Comparison of ENCODE assay signal across 8 cellular contexts in the genomic region with DNA sequence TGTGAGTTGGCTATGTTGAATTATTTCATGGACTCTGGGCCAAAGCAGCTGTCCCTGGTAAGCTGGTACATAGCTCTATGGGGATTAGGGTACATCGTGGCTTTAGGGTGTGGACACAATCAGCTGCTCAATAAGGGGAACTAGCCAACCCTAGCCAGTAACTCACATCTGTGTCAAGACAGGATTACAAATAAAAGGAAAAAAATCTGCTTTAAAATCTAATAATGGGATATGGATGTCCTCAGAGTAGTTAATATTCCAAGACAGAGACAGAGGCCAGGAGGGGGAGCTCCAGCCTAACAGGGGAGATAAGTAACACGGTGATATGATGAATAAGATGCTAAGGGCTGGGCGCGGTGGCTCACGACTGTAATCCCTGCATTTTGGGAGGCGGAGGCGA. TPM values are rescaled to one million over a fixed set of nuclear protein-coding genes. Genes with fewer than 3 reads are reported as not detected.
DNase-seq lines count a peak whose midpoint lies in the region; ATAC-seq and TF ChIP-seq lines count a peak whose summit lies in the region.

No MANE protein-coding gene starts in this region.

- intact Hi-C loops in activated CD4-positive, alpha-beta T cell treated with anti-CD3 and anti-CD28 coated beads for 36 hours (cut with DNase I, micrococcal nuclease): loop anchor here (1.0 to 5.0 kb wide), 6 partner anchors 94 to 1499 kb away; a partner anchor contains a TSS

- H3K27me3 Mint-ChIP-seq in activated CD4-positive, alpha-beta T cell treated with anti-CD3 and anti-CD28 coated beads for 36 hours: no peaks in the 10 kb centered on the region
- peaks cover 0 to 4% (median 1%) of the 10 kb centered on the region in 5 donors for H3K27me3 Mint-ChIP-seq in naive thymus-derived CD8-positive, alpha-beta T cell

- POLR2A ChIA-PET in activated CD4-positive, alpha-beta T cell treated with anti-CD3 and anti-CD28 coated beads for 36 hours (lab: Charles Lee): interaction anchor here (0.6 kb wide), 1 partner anchor 483 kb away, joined by 14 read pairs; no protein-coding TSS in a partner anchor
- POLR2A ChIA-PET in naive thymus-derived CD8-positive, alpha-beta T cell (lab: Charles Lee): interaction anchor here (0.5 kb wide), 1 partner anchor 45 kb away, joined by 3 read pairs; no protein-coding TSS in a partner anchor

- no peaks in the 10 kb centered on the region for H3K4me1 ChIP-seq in effector memory CD4-positive, alpha-beta T cell (ENCODE audit: control insufficient read depth, insufficient read depth, low read length, poor library complexity, severe bottlenecking)
- no peaks in the 10 kb centered on the region for H3K4me1 ChIP-seq in thoracic aorta (ENCODE audit: control insufficient read depth in 1 of 2, low read depth in 2 of 2)

- peak; percentile 93 for ATAC-seq in activated CD4-positive, alpha-beta T cell treated with anti-CD3 and anti-CD28 coated beads for 36 hours
- peak; percentile 69 to 90 for ATAC-seq in naive thymus-derived CD8-positive, alpha-beta T cell
- no peak for ATAC-seq in thoracic aorta (ENCODE audit: insufficient number of reproducible peaks, low FRiP score, low read depth)
- ATAC-seq in GM21737 (IDR thresholded peaks at IDR 0.05; ENCODE audit: unreplicated experiment): no peak

- no peaks in the 10 kb centered on the region for H3K27me3 ChIP-seq in effector memory CD4-positive, alpha-beta T cell (replicated peaks; ENCODE audit: control insufficient read depth, insufficient read depth, low read length, poor library complexity, severe bottlenecking)
- no peaks in the 10 kb centered on the region for H3K27me3 ChIP-seq in thoracic aorta (replicated peaks; ENCODE audit: insufficient read depth)

- no peaks in the 10 kb centered on the region for H3K36me3 ChIP-seq in effector memory CD4-positive, alpha-beta T cell (ENCODE audit: control insufficient read depth, insufficient read depth, low read length)
- no peaks in the 10 kb centered on the region for H3K36me3 ChIP-seq in thoracic aorta

- no peak overlapping the region for H3K27ac ChIP-seq in effector memory CD4-positive, alpha-beta T cell (ENCODE audit: insufficient read depth, low read length, poor library complexity, severe bottlenecking)
- no peak overlapping the region for H3K27ac ChIP-seq in thoracic aorta

- CTCF ChIA-PET in activated CD4-positive, alpha-beta T cell treated with anti-CD3 and anti-CD28 coated beads for 36 hours (lab: Charles Lee): interaction anchor here (0.5 to 3.1 kb wide), 4 partner anchors 11 to 1746 kb away, joined by 3 to 13 read pairs (median 3); no protein-coding TSS in a partner anchor

- H3K4me3 ChIP-seq in effector memory CD4-positive, alpha-beta T cell (ENCODE audit: insufficient read depth, low read depth, low read length, poor library complexity, severe bottlenecking): no peak overlapping the region
- H3K4me3 ChIP-seq in thoracic aorta: no peak overlapping the region

- H3K27ac Mint-ChIP-seq in activated CD4-positive, alpha-beta T cell treated with anti-CD3 and anti-CD28 coated beads for 36 hours: no peak overlapping the region
- H3K27ac Mint-ChIP-seq in naive thymus-derived CD8-positive, alpha-beta T cell: peak overlapping the region in 1 of 10 donors; percentile 8

- no peaks in the 10 kb centered on the region for H3K36me3 Mint-ChIP-seq in activated CD4-positive, alpha-beta T cell treated with anti-CD3 and anti-CD28 coated beads for 36 hours (ENCODE audit: low read depth)
- H3K36me3 Mint-ChIP-seq in naive thymus-derived CD8-positive, alpha-beta T cell: no peaks in the 10 kb centered on the region

- no peaks in the 10 kb centered on the region for H3K9me3 Mint-ChIP-seq in activated CD4-positive, alpha-beta T cell treated with anti-CD3 and anti-CD28 coated beads for 36 hours (ENCODE audit: low read depth)
- H3K9me3 Mint-ChIP-seq in naive thymus-derived CD8-positive, alpha-beta T cell: peaks cover 0 to 4% (median 0%) of the 10 kb centered on the region in 9 donors

- no peaks in the 10 kb centered on the region for H3K4me1 Mint-ChIP-seq in activated CD4-positive, alpha-beta T cell treated with anti-CD3 and anti-CD28 coated beads for 36 hours
- H3K4me1 Mint-ChIP-seq in naive thymus-derived CD8-positive, alpha-beta T cell: no peaks in the 10 kb centered on the region

- no peak overlapping the region for H3K4me3 Mint-ChIP-seq in activated CD4-positive, alpha-beta T cell treated with anti-CD3 and anti-CD28 coated beads for 36 hours
- no peak overlapping the region for H3K4me3 Mint-ChIP-seq in naive thymus-derived CD8-positive, alpha-beta T cell

- peak; percentile 21 for TF ChIP-seq CTCF in thoracic aorta (IDR thresholded peaks at IDR 0.05)

- H3K9me3 ChIP-seq in effector memory CD4-positive, alpha-beta T cell (ENCODE audit: control insufficient read depth, low read length): no peaks in the 10 kb centered on the region
- no peaks in the 10 kb centered on the region for H3K9me3 ChIP-seq in thoracic aorta

- peak; percentile 48 for DNase-seq in DMS53 treated with DMSO at 0.1 percent for 48 hours (lab: John Stamatoyannopoulos, UW; ENCODE audit: unreplicated experiment)
- peak; percentile 19 for DNase-seq in NCI-H1105 treated with DMSO at 0.1 percent for 48 hours (lab: John Stamatoyannopoulos, UW)
- DNase-seq in activated CD4-positive, alpha-beta T cell treated with anti-CD3 and anti-CD28 coated beads for 36 hours: peak; percentile 82
- peak; percentile 8 to 42 (median 17) for DNase-seq in effector memory CD4-positive, alpha-beta T cell
- peak; percentile 36 to 84 (median 51) for DNase-seq in naive thymus-derived CD8-positive, alpha-beta T cell
- DNase-seq in thoracic aorta (ENCODE audit: low spot score): no peak
- DNase-seq in foreskin melanocyte: no peak

RNA-seq across cellular contexts. Expression of a gene that starts 21.1 kb away (rescaled TPM):
- 10 to 100 TPM; 28.6 to 34.2 TPM for total RNA-seq in activated CD4-positive, alpha-beta T cell treated with anti-CD3 and anti-CD28 coated beads for 36 hours
- total RNA-seq in naive thymus-derived CD8-positive, alpha-beta T cell: 10 to 100 TPM; 61.0 to 67.2 TPM
- 10 to 100 TPM; 49.6 to 70.5 (median 61.8) TPM for polyA plus RNA-seq in naive thymus-derived CD8-positive, alpha-beta T cell
- 10 to 100 TPM in 1 of 2 donors, 1 to 10 TPM in 1; 6.8 to 16.9 TPM for total RNA-seq in thoracic aorta

RNA-seq across cellular contexts. Expression of a gene that starts 48.7 kb away (rescaled TPM):
- total RNA-seq in activated CD4-positive, alpha-beta T cell treated with anti-CD3 and anti-CD28 coated beads for 36 hours: 1 to 10 TPM; 4.8 to 5.0 TPM
- 10 to 100 TPM; 27.3 to 28.2 TPM for total RNA-seq in naive thymus-derived CD8-positive, alpha-beta T cell
- 10 to 100 TPM; 22.6 to 30.2 (median 29.1) TPM for polyA plus RNA-seq in naive thymus-derived CD8-positive, alpha-beta T cell
- 1 to 10 TPM; 4.6 to 8.5 TPM for total RNA-seq in thoracic aorta

RNA-seq across cellular contexts. Expression of a gene that starts 58.4 kb away (rescaled TPM):
- 100 to 1,000 TPM; 215 to 231 TPM for total RNA-seq in activated CD4-positive, alpha-beta T cell treated with anti-CD3 and anti-CD28 coated beads for 36 hours
- 100 to 1,000 TPM; 184 TPM for total RNA-seq in naive thymus-derived CD8-positive, alpha-beta T cell
- polyA plus RNA-seq in naive thymus-derived CD8-positive, alpha-beta T cell: 100 to 1,000 TPM; 148 to 174 (median 170) TPM
- 100 to 1,000 TPM; 153 to 252 TPM for total RNA-seq in thoracic aorta

Comparison
In these comparisons a context has a peak if more than half of its experiments do, and no peak if none do; other contexts are left out.
1. DNase-seq: peak in DMS53 treated with DMSO at 0.1 percent for 48 hours (single experiment), NCI-H1105 treated with DMSO at 0.1 percent for 48 hours (single experiment), activated CD4-positive, alpha-beta T cell treated with anti-CD3 and anti-CD28 coated beads for 36 hours (single experiment), effector memory CD4-positive, alpha-beta T cell (3 of 3) and naive thymus-derived CD8-positive, alpha-beta T cell (10 of 10); none in thoracic aorta (single experiment) and foreskin melanocyte (single experiment).
2. ATAC-seq: peak in activated CD4-positive, alpha-beta T cell treated with anti-CD3 and anti-CD28 coated beads for 36 hours (single experiment) and naive thymus-derived CD8-positive, alpha-beta T cell (2 of 2); none in thoracic aorta (single experiment) and GM21737 (single experiment).